ENCODE assay signal across 23 cellular contexts in the genomic region with DNA sequence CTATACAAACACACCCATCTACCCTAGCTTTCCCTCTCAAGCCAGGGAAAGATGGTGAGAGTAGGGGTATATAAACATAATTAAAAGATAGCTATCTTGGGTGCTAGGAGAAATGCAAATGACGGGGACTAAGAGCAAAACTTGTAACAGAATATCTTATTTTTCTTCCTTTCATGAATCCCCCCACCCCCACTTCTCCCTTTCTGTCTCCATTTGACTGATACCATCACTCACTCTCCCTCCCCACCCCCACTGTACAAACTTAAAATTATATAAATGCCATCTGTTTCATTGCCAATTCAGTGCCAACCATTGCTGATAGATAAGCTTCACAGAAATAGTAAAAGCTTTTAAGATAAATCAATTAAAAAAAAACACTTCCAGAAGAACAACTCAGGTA.
"Had no signal": no experiment of that assay in that cellular context is flagged by ENCODE, and none has a peak within 500 bp of the region (broad histone marks: within the 10 kb centered on the region; RNA-seq: fewer than 3 reads in every experiment).

No MANE protein-coding gene starts in this region.

- H3K9ac ChIP-seq: neural progenitor cell had no signal

- DNase-seq: dermis blood vessel endothelial cell; esophagus squamous epithelium; foreskin fibroblast; glutamatergic neuron; islet precursor cell; left cardiac atrium; left ventricle myocardium inferior; lower lobe of right lung; midbrain; nucleus accumbens; ovary; sigmoid colon; stimulated activated CD4-positive, alpha-beta T cell treated with anti-CD3 and anti-CD28 coated beads, Interleukin-2, amount 100 ng/mL, for 24 hours; stimulated activated CD4-positive, alpha-beta T cell treated with anti-CD3 and anti-CD28 coated beads, Interleukin-4, amount 100 ng/mL, for 4 hours; stimulated activated naive B cell treated with anti-CD40 and anti-IgM and Interleukin-4, amounts not matched to agents 10 μg/mL and 1 μg/mL and 100 μg/mL, for 72 hours; stimulated activated naive CD8-positive, alpha-beta T cell treated with anti-CD3 and anti-CD28 coated beads, Interleukin-15, amount 100 ng/mL, for 72 hours; testis had no signal

- ATAC-seq: gastroesophageal sphincter; left cardiac atrium; lower lobe of right lung; natural killer cell treated with Interleukin-12 subunit alpha and Interleukin-12 subunit beta and Interleukin-15 and Interleukin-18, amount 100 ng/mL, for 72 hours; stimulated activated naive B cell treated with anti-CD40 and anti-IgM and Interleukin-4, amounts not matched to agents 10 μg/mL and 1 μg/mL and 100 μg/mL, for 72 hours; stimulated activated naive CD8-positive, alpha-beta T cell treated with anti-CD3 and anti-CD28 coated beads, Interleukin-15, amount 100 ng/mL, for 72 hours had no signal

- H3K4me3 ChIP-seq: esophagus squamous epithelium, gastroesophageal sphincter, left ventricle myocardium inferior, lower lobe of right lung, neural progenitor cell, ovary, right atrium auricular region, sigmoid colon, skin epidermis, testis, tibial nerve had no signal

- H3K27ac ChIP-seq: esophagus squamous epithelium, gastroesophageal sphincter, left ventricle myocardium inferior, lower lobe of right lung, neural progenitor cell, ovary, right atrium auricular region, sigmoid colon, skin epidermis, testis, tibial nerve had no signal

- H3K9me3 ChIP-seq: esophagus squamous epithelium, gastroesophageal sphincter, left ventricle myocardium inferior, lower lobe of right lung, ovary, right atrium auricular region, sigmoid colon, testis, tibial nerve had no signal

- H3K4me1 ChIP-seq: esophagus squamous epithelium, gastroesophageal sphincter, left ventricle myocardium inferior, lower lobe of right lung, neural progenitor cell, right atrium auricular region, sigmoid colon, testis, tibial nerve had no signal

- H3K36me3 ChIP-seq: esophagus squamous epithelium, gastroesophageal sphincter, left ventricle myocardium inferior, lower lobe of right lung, neural progenitor cell, ovary, right atrium auricular region, sigmoid colon, tibial nerve had no signal
